In the genomic region with DNA sequence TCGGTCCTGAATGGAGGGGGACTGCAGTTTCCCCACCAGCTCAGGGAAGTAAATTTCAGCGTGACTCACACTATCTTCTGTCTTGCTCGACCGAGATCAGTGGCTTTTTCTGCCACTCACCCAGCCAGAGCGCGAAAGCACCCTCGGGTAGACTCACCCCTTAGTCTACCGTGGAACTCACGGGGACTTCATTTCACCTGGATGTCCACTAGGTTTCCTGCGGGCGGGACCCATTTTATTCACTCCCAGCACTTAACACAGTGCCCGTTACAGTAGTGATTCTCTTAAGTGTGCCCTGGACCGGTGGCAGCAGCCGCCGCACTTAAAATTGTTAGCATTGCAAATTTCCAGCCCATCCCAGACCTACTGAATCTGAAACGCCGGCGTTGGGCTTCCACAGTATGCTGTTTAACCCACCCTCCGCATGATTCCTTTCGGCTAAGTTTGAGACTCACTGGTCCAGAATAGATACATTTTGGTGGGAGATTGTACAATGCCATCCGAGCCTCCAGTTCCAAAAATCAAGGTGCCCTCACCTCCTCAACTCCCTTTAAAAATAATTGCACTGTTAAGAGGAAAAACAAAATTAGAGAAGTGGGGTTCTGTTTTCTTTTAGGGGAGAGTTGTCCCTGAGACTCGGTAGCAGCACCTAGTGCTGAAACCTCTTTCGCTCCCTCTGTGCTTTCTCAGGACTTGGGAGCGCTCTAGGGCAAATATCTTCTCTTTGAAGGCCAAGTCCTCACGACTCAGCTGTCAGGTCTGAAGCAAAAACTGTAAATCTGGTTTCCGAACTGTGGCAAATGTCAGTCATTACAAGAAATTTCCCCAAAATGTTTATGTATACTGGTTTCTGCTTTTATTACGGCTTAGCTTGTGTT, we compare ENCODE assay signal across 7 cellular contexts. TPM values are rescaled to one million over a fixed set of nuclear protein-coding genes. Genes with fewer than 3 reads are reported as not detected.
A peak's percentile ranks its signal among the peaks of the same experiment; 100 is the strongest.
DNase-seq lines count a peak whose midpoint lies in the region; ATAC-seq, FAIRE-seq and TF ChIP-seq lines count a peak whose summit lies in the region.

No MANE protein-coding gene starts in this region.

- peak overlapping the region; percentile 74 for H3K4me3 Mint-ChIP-seq in endodermal cell

- peak; percentile 28 for FAIRE-seq in GM12891 (lab: Jason Lieb, UNC)

- peaks cover 41% of the 10 kb centered on the region for H3K27me3 ChIP-seq in HUES64 (ENCODE audit: insufficient read depth, low read length)
- no peaks in the 10 kb centered on the region for H3K27me3 ChIP-seq in SU-DHL-6 (ENCODE audit: low read length)
- no peaks in the 10 kb centered on the region for H3K27me3 ChIP-seq in endodermal cell (ENCODE audit: control insufficient read depth, insufficient read depth, low read length, poor library complexity, severe bottlenecking)
- no peaks in the 10 kb centered on the region for H3K27me3 ChIP-seq in upper lobe of left lung

- no peaks in the 10 kb centered on the region for H3K36me3 Mint-ChIP-seq in endodermal cell (ENCODE audit: low read depth)

- intact Hi-C loops in mucosa of descending colon (cut with DNase I, micrococcal nuclease) = no loop called here

- H2AFZ ChIP-seq in SU-DHL-6 (ENCODE audit: low read depth, low read length, severe bottlenecking) = peak overlapping the region; percentile 86

- peak overlapping the region; percentile 64; the same call in 1 of the 2 replicates for H3K27ac ChIP-seq in HUES64 (ENCODE audit: low read depth, low read length)
- H3K27ac ChIP-seq in SU-DHL-6 (ENCODE audit: low read depth, low read length) = no peak overlapping the region
- H3K27ac ChIP-seq in endodermal cell (ENCODE audit: low read depth, low read length) = peak overlapping the region; percentile 55
- H3K27ac ChIP-seq in upper lobe of left lung = peak overlapping the region; percentile 92 to 99 (median 94)

- peak overlapping the region; percentile 52 for H3K4me2 ChIP-seq in SU-DHL-6 (ENCODE audit: low read depth, low read length, poor library complexity, severe bottlenecking)

- no peak for TF ChIP-seq CTCF in SU-DHL-6 (IDR thresholded peaks at IDR 0.05; ENCODE audit: insufficient read depth, low read length, poor library complexity, severe bottlenecking)
- no peak for TF ChIP-seq CTCF in endodermal cell (conservative IDR thresholded peaks at IDR 0.05)
- TF ChIP-seq CTCF in mucosa of descending colon (IDR thresholded peaks at IDR 0.05) = no peak
- no peak for TF ChIP-seq CTCF in upper lobe of left lung (IDR thresholded peaks at IDR 0.05)

- peaks cover 40% of the 10 kb centered on the region for H3K4me1 Mint-ChIP-seq in endodermal cell

- H3F3A ChIP-seq in SU-DHL-6 (ENCODE audit: insufficient read depth) = no peaks in the 10 kb centered on the region

- H3K27me3 Mint-ChIP-seq in endodermal cell (ENCODE audit: insufficient read depth) = peaks cover 30% of the 10 kb centered on the region

- no peaks in the 10 kb centered on the region for H3K9me2 ChIP-seq in SU-DHL-6 (replicated peaks; ENCODE audit: insufficient read depth, low read length)

- H3K9me3 ChIP-seq in HUES64 (ENCODE audit: insufficient read depth, low read depth, low read length) (no peaks in the 10 kb centered on the region), SU-DHL-6 (ENCODE audit: insufficient read depth, low read length) (no peaks in the 10 kb centered on the region), endodermal cell (ENCODE audit: control insufficient read depth, low read length) (no peaks in the 10 kb centered on the region), mucosa of descending colon (no peaks in the 10 kb centered on the region), upper lobe of left lung (no peaks in the 10 kb centered on the region)

- peak; percentile 48 for ATAC-seq in GM21619 (IDR thresholded peaks at IDR 0.05; ENCODE audit: unreplicated experiment)
- ATAC-seq in mucosa of descending colon = peak; percentile 44
- ATAC-seq in upper lobe of left lung (ENCODE audit: low FRiP score in 2 of 2) = peak; percentile 74 to 79

- no peaks in the 10 kb centered on the region for H3K79me2 ChIP-seq in SU-DHL-6 (ENCODE audit: insufficient read depth, low read length)

- no peak for TF ChIP-seq EP300 in upper lobe of left lung (IDR thresholded peaks at IDR 0.05)

- DNase-seq in GM12891 (ENCODE audit: insufficient read length, low spot score) (peak; percentile 15), endodermal cell (peak; percentile 61), mucosa of descending colon (peak in 1 of 3 donors; percentile 54), upper lobe of left lung (peak in 1 of 2 donors; percentile 44)

- no peaks in the 10 kb centered on the region for H4K20me1 ChIP-seq in SU-DHL-6 (ENCODE audit: low read depth, low read length)

- no peak for TF ChIP-seq POLR2A in GM12891 (IDR thresholded peaks at IDR 0.05; ENCODE audit: low read depth, low read length)
- no peak for TF ChIP-seq POLR2A in upper lobe of left lung (IDR thresholded peaks at IDR 0.05)

- H3K4me1 ChIP-seq in HUES64 (ENCODE audit: insufficient read depth, low read length) = peaks cover 24% of the 10 kb centered on the region
- peaks cover 27% of the 10 kb centered on the region for H3K4me1 ChIP-seq in endodermal cell (ENCODE audit: control insufficient read depth, insufficient read depth, low read length)
- peaks cover 22% of the 10 kb centered on the region for H3K4me1 ChIP-seq in mucosa of descending colon (ENCODE audit: low read depth)
- H3K4me1 ChIP-seq in upper lobe of left lung = peaks cover 23 to 31% (median 26%) of the 10 kb centered on the region in 4 donors

- no peaks in the 10 kb centered on the region for H3K36me3 ChIP-seq in HUES64 (ENCODE audit: insufficient read depth, low read length)
- H3K36me3 ChIP-seq in SU-DHL-6 (ENCODE audit: low read length) = no peaks in the 10 kb centered on the region
- H3K36me3 ChIP-seq in endodermal cell (ENCODE audit: control insufficient read depth, insufficient read depth, low read length) = no peaks in the 10 kb centered on the region
- no peaks in the 10 kb centered on the region for H3K36me3 ChIP-seq in mucosa of descending colon (ENCODE audit: low read depth)
- H3K36me3 ChIP-seq in upper lobe of left lung = no peaks in the 10 kb centered on the region

- H3K4me3 ChIP-seq in HUES64 (ENCODE audit: low read length) (peak overlapping the region; percentile 73), SU-DHL-6 (ENCODE audit: insufficient read depth, low read length, poor library complexity, severe bottlenecking) (peak overlapping the region; percentile 52), endodermal cell (ENCODE audit: low read length) (peak overlapping the region; percentile 95), mucosa of descending colon (peak overlapping the region; percentile 57), upper lobe of left lung (peak overlapping the region; percentile 53 to 79 (median 60))

- 11% methylated on average over 26 of the region's 27 CpGs for WGBS in HUES64
- 12 to 18% methylated on average over 16 to 27 of the region's 27 CpGs for WGBS in endodermal cell (ENCODE audit: insufficient coverage in 1 of 2, insufficient read length in 1 of 2), 2 experiments
- whole genome bisulfite sequencing in upper lobe of left lung, 2 donors = 9 to 16% methylated on average over 25 to 27 of the region's 27 CpGs

- H3K9ac ChIP-seq in HUES64 (ENCODE audit: low read depth, low read length) (peak overlapping the region; percentile 59), SU-DHL-6 (ENCODE audit: low read length) (peak overlapping the region; percentile 45), endodermal cell (ENCODE audit: extremely low read depth, low read length, poor library complexity, severe bottlenecking) (peak overlapping the region; percentile 68)

- H3K9me3 Mint-ChIP-seq in endodermal cell = no peaks in the 10 kb centered on the region

- peak overlapping the region; percentile 80 for H3K27ac Mint-ChIP-seq in endodermal cell

TF ChIP-seq in GM12891, 5 proteins besides CTCF, POLR2A, EP300 and RAD21:
- TF ChIP-seq SPI1 (IDR thresholded peaks at IDR 0.05; ENCODE audit: low read depth, low read length) (no peak), PAX5 (IDR thresholded peaks at IDR 0.05; ENCODE audit: insufficient read depth, low read length, severe bottlenecking) (no peak), POLR2AphosphoS5 (IDR thresholded peaks at IDR 0.05; ENCODE audit: low read depth, low read length) (no peak), POU2F2 (IDR thresholded peaks at IDR 0.05; ENCODE audit: low read depth, low read length) (no peak), TAF1 (IDR thresholded peaks at IDR 0.05; ENCODE audit: low read depth, low read length) (no peak)

RNA-seq across cellular contexts. Expression of a gene that starts 1.0 kb away (rescaled TPM):
- polyA plus RNA-seq in GM12891 (2012; ENCODE audit: low read depth, missing spikeins) = 0.08 TPM
- polyA plus RNA-seq in HUES64 (2013, experiment 1 of 2) = 2.3 TPM
- polyA plus RNA-seq in HUES64 (2013, experiment 2 of 2) = 3.6 TPM
- total RNA-seq in endodermal cell (1 to 10 TPM; 2.8 to 3.2 TPM), mucosa of descending colon (100 to 1,000 TPM in 2 of 3 donors, 10 to 100 TPM in 1; 81.7 to 192 (median 158) TPM), upper lobe of left lung (10 to 100 TPM; 11.0 to 19.9 (median 15.6) TPM)
- 6.4 TPM for polyA plus RNA-seq in endodermal cell (2013, experiment 1 of 2)
- 4.7 TPM for polyA plus RNA-seq in endodermal cell (2013, experiment 2 of 2)

RNA-seq across cellular contexts. Expression of a gene that starts 10.6 kb away (rescaled TPM):
- polyA plus RNA-seq in GM12891 (2012; ENCODE audit: low read depth, missing spikeins) = not detected
- polyA plus RNA-seq in HUES64 (2013, experiment 1 of 2) = 32.2 TPM
- 43.0 TPM for polyA plus RNA-seq in HUES64 (2013, experiment 2 of 2)
- total RNA-seq in endodermal cell (1 to 10 TPM; 2.7 to 3.4 TPM), mucosa of descending colon (not detected), upper lobe of left lung (not detected)
- 61.4 TPM for polyA plus RNA-seq in endodermal cell (2013, experiment 1 of 2)
- 55.5 TPM for polyA plus RNA-seq in endodermal cell (2013, experiment 2 of 2)
